ENCODE assay signal across 10 cellular contexts in the genomic region with DNA sequence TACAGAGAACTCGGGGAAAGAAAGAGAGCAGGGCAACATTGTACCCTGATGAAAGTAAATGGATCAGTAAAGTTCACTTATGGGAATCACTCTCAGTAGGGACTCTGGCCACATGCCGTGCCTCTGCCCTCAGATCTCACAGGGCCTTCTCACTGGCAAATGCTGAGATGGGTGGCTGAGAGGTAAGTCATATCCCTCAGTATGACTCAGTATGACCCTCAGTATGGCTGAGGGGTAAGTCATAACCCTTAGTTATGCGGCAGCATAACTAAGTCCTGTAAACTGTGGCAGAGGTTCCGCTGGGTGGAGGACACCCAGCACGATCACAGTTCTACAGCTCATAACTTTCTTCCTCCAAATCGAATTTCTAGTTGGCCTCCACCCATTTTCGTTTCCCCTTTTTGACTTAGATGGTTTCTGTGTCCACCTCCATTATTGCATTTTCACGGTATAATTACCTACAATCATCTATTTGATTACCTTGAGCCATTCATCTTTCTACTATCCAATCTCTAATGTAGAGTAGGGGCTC. TPM values are rescaled to one million over a fixed set of nuclear protein-coding genes. Genes with fewer than 3 reads are reported as not detected.
A peak's percentile ranks its signal among the peaks of the same experiment; 100 is the strongest.
DNase-seq lines count a peak whose midpoint lies in the region; ATAC-seq and TF ChIP-seq lines count a peak whose summit lies in the region.
"Had no signal": no experiment of that assay in that cellular context is flagged by ENCODE, and none has a peak within 500 bp of the region (broad histone marks: within the 10 kb centered on the region; RNA-seq: fewer than 3 reads in every experiment).

No MANE protein-coding gene starts in this region.

- peak; percentile 81 for DNase-seq in HFFc6
- DNase-seq in M059J (ENCODE audit: low read depth) = peak; percentile 97
- DNase-seq in kidney tubule cell (ENCODE audit: low spot score) = peak; percentile 73
- DNase-seq in thyroid gland = no peak
- DNase-seq in activated CD8-positive, alpha-beta memory T cell treated with anti-CD3 and anti-CD28 coated beads for 24 hours = no peak
- no peak for DNase-seq in NCI-H2171 (lab: John Stamatoyannopoulos, UW)
- no peak for DNase-seq in Calu3

- BruUV-seq in Calu3 (replicated peaks; lab: Mats Ljungman, UMichigan) = no TSS peak

- H3K4me1 Mint-ChIP-seq in HFFc6 (ENCODE audit: low read depth) (peaks cover 93% of the 10 kb centered on the region), Calu3 (ENCODE audit: low read depth, unreplicated experiment) (no peaks in the 10 kb centered on the region)

- H3K27me3 ChIP-seq in thyroid gland = no peaks in the 10 kb centered on the region

- no peaks in the 10 kb centered on the region; the same call in 1 of the 2 replicates for H3K27me3 Mint-ChIP-seq in HFFc6 (ENCODE audit: insufficient read depth)
- H3K27me3 Mint-ChIP-seq in Calu3 (ENCODE audit: unreplicated experiment) = no peaks in the 10 kb centered on the region

- H3K4me3 Mint-ChIP-seq in HFFc6 (peak overlapping the region; percentile 55), Calu3 (ENCODE audit: low read depth, unreplicated experiment) (no peak overlapping the region)

- TF ChIP-seq CTCF in HFFc6 (IDR thresholded peaks at IDR 0.05) (no peak), thyroid gland (IDR thresholded peaks at IDR 0.05) (no peak), Calu3 (IDR thresholded peaks at IDR 0.05; ENCODE audit: unreplicated experiment) (no peak)

- H3K36me3 ChIP-seq in thyroid gland = no peaks in the 10 kb centered on the region

- no peak overlapping the region for H3K4me3 ChIP-seq in thyroid gland (replicated peaks in 1 of 3)

- no peak for TF ChIP-seq POLR2A in thyroid gland (IDR thresholded peaks at IDR 0.05)

- no peak overlapping the region for H3K27ac ChIP-seq in thyroid gland
- H3K27ac ChIP-seq: HL-60 had no signal

- H3K9me3 Mint-ChIP-seq in HFFc6 (no peaks in the 10 kb centered on the region), Calu3 (ENCODE audit: low read depth, unreplicated experiment) (no peaks in the 10 kb centered on the region)

- ATAC-seq in GM18870 (IDR thresholded peaks at IDR 0.05; ENCODE audit: unreplicated experiment) = peak; percentile 94

- H3K9me3 ChIP-seq in thyroid gland = no peaks in the 10 kb centered on the region

- H3K36me3 Mint-ChIP-seq in HFFc6 (ENCODE audit: low read depth) (peaks cover 11% of the 10 kb centered on the region; the same call in 1 of the 2 replicates), Calu3 (ENCODE audit: insufficient read depth, unreplicated experiment) (no peaks in the 10 kb centered on the region)

- CTCF ChIA-PET in Calu3 (lab: Charles Lee) = no interaction called here

- 90 to 95% methylated on average over 8 of the region's 8 CpGs for WGBS in thyroid gland, 2 donors

- H3K4me1 ChIP-seq in thyroid gland = no peaks in the 10 kb centered on the region

- intact Hi-C loops in thyroid gland (cut with DNase I) (no loop called here), Calu3 (cut with micrococcal nuclease; ENCODE audit: unreplicated experiment) (no loop called here)

- H3K27ac Mint-ChIP-seq in HFFc6 (peak overlapping the region; percentile 95), Calu3 (ENCODE audit: unreplicated experiment) (no peak overlapping the region)

RNA-seq across cellular contexts. Expression of a gene that starts 26.5 kb away (rescaled TPM):
- total RNA-seq in HFFc6 (2021; fragmentation: NEBNext Ultra II Directional; extraction: Animal tissue kit (Norgen Biotek cat#: 25700)) = under 1 TPM; 0.07 to 0.25 (median 0.18) TPM
- 0.17 TPM in 1 of 2 replicates, not detected in the other for total RNA-seq in M059J (2014; rRNA removed; shearing (Covaris generic))
- total RNA-seq in thyroid gland = not detected
- not detected in 2 replicates for total RNA-seq in Calu3 (2022)
- total RNA-seq: glomerular endothelial cell had no signal

Comparison
In these comparisons a context has a peak if more than half of its experiments do, and no peak if none do; other contexts are left out.
1. DNase-seq: peak in HFFc6 (single experiment), M059J (single experiment) and kidney tubule cell (single experiment); none in thyroid gland (0 of 2), activated CD8-positive, alpha-beta memory T cell treated with anti-CD3 and anti-CD28 coated beads for 24 hours (single experiment), NCI-H2171 (single experiment) and Calu3 (single experiment).